Comparison of ENCODE assay signal across 1 cellular context in genomic region chr2:260507-261161, GRCh38.
TF ChIP-seq lines count a peak whose summit lies in the region.

No MANE protein-coding gene starts in this region.

TF ChIP-seq in HepG2, 621 proteins besides CTCF, POLR2A, EP300 and RAD21 (continued from another document and continues in another):
- TF ChIP-seq ATAD3A (CRISPR knock-in tag; IDR thresholded peaks at IDR 0.05): no peak
- TF ChIP-seq SNAI1 (CRISPR knock-in tag; IDR thresholded peaks at IDR 0.05; ENCODE audit: borderline replicate concordance): peak; percentile 83; the same call in 1 of the 2 replicates
- no peak; the same call in 1 of the 2 replicates for TF ChIP-seq ZNF790 (CRISPR knock-in tag; IDR thresholded peaks at IDR 0.05; ENCODE audit: borderline replicate concordance)
- no peak for TF ChIP-seq TIGD3 (CRISPR knock-in tag; IDR thresholded peaks at IDR 0.05; ENCODE audit: borderline replicate concordance)
- TF ChIP-seq ZNF557 (CRISPR knock-in tag; IDR thresholded peaks at IDR 0.05): no peak
- TF ChIP-seq SSRP1 (CRISPR knock-in tag; IDR thresholded peaks at IDR 0.05): peak; percentile 78; the same call in 1 of the 2 replicates
- peak; percentile 90 for TF ChIP-seq RFX5 (IDR thresholded peaks at IDR 0.05; ENCODE audit: low read depth, low read length)
- TF ChIP-seq KMT2A (CRISPR knock-in tag; IDR thresholded peaks at IDR 0.05): peak; percentile 95
- TF ChIP-seq CSRNP2 (CRISPR knock-in tag; conservative IDR thresholded peaks at IDR 0.05; ENCODE audit: low read depth): no peak
- TF ChIP-seq ARID4A (CRISPR knock-in tag; IDR thresholded peaks at IDR 0.05; ENCODE audit: borderline replicate concordance): peak; percentile 93; the same call in 1 of the 2 replicates
- peak; percentile 100 for TF ChIP-seq RXRB (CRISPR knock-in tag; IDR thresholded peaks at IDR 0.05; ENCODE audit: borderline replicate concordance)
- TF ChIP-seq, protein P1, sequence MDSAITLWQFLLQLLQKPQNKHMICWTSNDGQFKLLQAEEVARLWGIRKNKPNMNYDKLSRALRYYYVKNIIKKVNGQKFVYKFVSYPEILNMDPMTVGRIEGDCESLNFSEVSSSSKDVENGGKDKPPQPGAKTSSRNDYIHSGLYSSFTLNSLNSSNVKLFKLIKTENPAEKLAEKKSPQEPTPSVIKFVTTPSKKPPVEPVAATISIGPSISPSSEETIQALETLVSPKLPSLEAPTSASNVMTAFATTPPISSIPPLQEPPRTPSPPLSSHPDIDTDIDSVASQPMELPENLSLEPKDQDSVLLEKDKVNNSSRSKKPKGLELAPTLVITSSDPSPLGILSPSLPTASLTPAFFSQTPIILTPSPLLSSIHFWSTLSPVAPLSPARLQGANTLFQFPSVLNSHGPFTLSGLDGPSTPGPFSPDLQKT (CRISPR knock-in tag; IDR thresholded peaks at IDR 0.05; ENCODE audit: borderline replicate concordance): no peak
- peak; percentile 76; the same call in 1 of the 2 replicates for TF ChIP-seq ZFP36L2 (CRISPR knock-in tag; IDR thresholded peaks at IDR 0.05)
- TF ChIP-seq ZNF709 (CRISPR knock-in tag; IDR thresholded peaks at IDR 0.05): peak; percentile 93; the same call in 1 of the 2 replicates
- TF ChIP-seq ZBTB7A (CRISPR knock-in tag; IDR thresholded peaks at IDR 0.05): peak; percentile 89; the same call in 1 of the 2 replicates
- no peak for TF ChIP-seq ZKSCAN1 (IDR thresholded peaks at IDR 0.05; ENCODE audit: low read length)
- TF ChIP-seq ZNF782 (CRISPR knock-in tag; IDR thresholded peaks at IDR 0.05; ENCODE audit: borderline replicate concordance): no peak
- TF ChIP-seq SMC3 (IDR thresholded peaks at IDR 0.05; ENCODE audit: low read length): peak; percentile 82
- TF ChIP-seq SETDB1 (CRISPR knock-in tag; IDR thresholded peaks at IDR 0.05; ENCODE audit: borderline replicate concordance): no peak
- TF ChIP-seq ZNF383 (CRISPR knock-in tag; IDR thresholded peaks at IDR 0.05; ENCODE audit: borderline replicate concordance): no peak
- 0 out of 2 replicates have a peak, but pooled peaks have one; percentile 25 for TF ChIP-seq ZNF776 (CRISPR knock-in tag; IDR thresholded peaks at IDR 0.05)
- peak; percentile 98 for TF ChIP-seq CREM (IDR thresholded peaks at IDR 0.05)
- no peak for TF ChIP-seq CREM (CRISPR knock-in tag; IDR thresholded peaks at IDR 0.05)
- no peak for TF ChIP-seq ZNF576 (CRISPR knock-in tag; IDR thresholded peaks at IDR 0.05)
- peak; percentile 73 for TF ChIP-seq MNT (IDR thresholded peaks at IDR 0.05)
- peak; percentile 96 for TF ChIP-seq KDM2A (CRISPR knock-in tag; IDR thresholded peaks at IDR 0.05; ENCODE audit: borderline replicate concordance, low read depth)
- no peak for TF ChIP-seq ZNF839 (CRISPR knock-in tag; IDR thresholded peaks at IDR 0.05; ENCODE audit: borderline replicate concordance)
- TF ChIP-seq MYNN (CRISPR knock-in tag; IDR thresholded peaks at IDR 0.05; ENCODE audit: low read depth): 0 out of 2 replicates have a peak, but pooled peaks have one; percentile 83
- peak; percentile 100 for TF ChIP-seq FOXA3 (CRISPR knock-in tag; IDR thresholded peaks at IDR 0.05)
- TF ChIP-seq ZNF10 (CRISPR knock-in tag; IDR thresholded peaks at IDR 0.05; ENCODE audit: borderline replicate concordance, low read depth): no peak
- TF ChIP-seq ZNF292 (CRISPR knock-in tag; IDR thresholded peaks at IDR 0.05; ENCODE audit: borderline replicate concordance, low read depth): peak; percentile 99
- TF ChIP-seq ZNF136 (CRISPR knock-in tag; IDR thresholded peaks at IDR 0.05; ENCODE audit: low read depth): peak; percentile 95
- TF ChIP-seq CENPT (CRISPR knock-in tag; IDR thresholded peaks at IDR 0.05; ENCODE audit: low read depth): no peak
- peak; percentile 99 for TF ChIP-seq TBX2 (CRISPR knock-in tag; IDR thresholded peaks at IDR 0.05; ENCODE audit: borderline replicate concordance)
- TF ChIP-seq SP2 (CRISPR knock-in tag; IDR thresholded peaks at IDR 0.05): no peak
- peak; percentile 70 for TF ChIP-seq ATF7 (IDR thresholded peaks at IDR 0.05)
- peak; percentile 96 for TF ChIP-seq ATF7 (CRISPR knock-in tag; IDR thresholded peaks at IDR 0.05)
- peak; percentile 100 for TF ChIP-seq NR2F2 (IDR thresholded peaks at IDR 0.05; ENCODE audit: borderline replicate concordance, low read depth)
- peak; percentile 100 for TF ChIP-seq DPF2 (CRISPR knock-in tag; IDR thresholded peaks at IDR 0.05; ENCODE audit: borderline replicate concordance, low read depth)
- TF ChIP-seq ZNF629 (CRISPR knock-in tag; conservative IDR thresholded peaks at IDR 0.05): peak; percentile 48; the same call in 1 of the 2 replicates
- peak; percentile 99 for TF ChIP-seq KDM4B (CRISPR knock-in tag; IDR thresholded peaks at IDR 0.05)
- TF ChIP-seq CREB1 (IDR thresholded peaks at IDR 0.05): peak; percentile 81
- TF ChIP-seq CREB1 (CRISPR knock-in tag; IDR thresholded peaks at IDR 0.05): peak; percentile 85
- TF ChIP-seq, protein P2, sequence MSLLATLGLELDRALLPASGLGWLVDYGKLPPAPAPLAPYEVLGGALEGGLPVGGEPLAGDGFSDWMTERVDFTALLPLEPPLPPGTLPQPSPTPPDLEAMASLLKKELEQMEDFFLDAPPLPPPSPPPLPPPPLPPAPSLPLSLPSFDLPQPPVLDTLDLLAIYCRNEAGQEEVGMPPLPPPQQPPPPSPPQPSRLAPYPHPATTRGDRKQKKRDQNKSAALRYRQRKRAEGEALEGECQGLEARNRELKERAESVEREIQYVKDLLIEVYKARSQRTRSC (CRISPR knock-in tag; IDR thresholded peaks at IDR 0.05; ENCODE audit: low read depth): no peak
- TF ChIP-seq BRCA1 (CRISPR knock-in tag; IDR thresholded peaks at IDR 0.05): peak; percentile 59; the same call in 1 of the 2 replicates
- no peak for TF ChIP-seq MATR3 (CRISPR knock-in tag; IDR thresholded peaks at IDR 0.05)
- TF ChIP-seq, protein P3, sequence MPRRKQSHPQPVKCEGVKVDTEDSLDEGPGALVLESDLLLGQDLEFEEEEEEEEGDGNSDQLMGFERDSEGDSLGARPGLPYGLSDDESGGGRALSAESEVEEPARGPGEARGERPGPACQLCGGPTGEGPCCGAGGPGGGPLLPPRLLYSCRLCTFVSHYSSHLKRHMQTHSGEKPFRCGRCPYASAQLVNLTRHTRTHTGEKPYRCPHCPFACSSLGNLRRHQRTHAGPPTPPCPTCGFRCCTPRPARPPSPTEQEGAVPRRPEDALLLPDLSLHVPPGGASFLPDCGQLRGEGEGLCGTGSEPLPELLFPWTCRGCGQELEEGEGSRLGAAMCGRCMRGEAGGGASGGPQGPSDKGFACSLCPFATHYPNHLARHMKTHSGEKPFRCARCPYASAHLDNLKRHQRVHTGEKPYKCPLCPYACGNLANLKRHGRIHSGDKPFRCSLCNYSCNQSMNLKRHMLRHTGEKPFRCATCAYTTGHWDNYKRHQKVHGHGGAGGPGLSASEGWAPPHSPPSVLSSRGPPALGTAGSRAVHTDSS (CRISPR knock-in tag; conservative IDR thresholded peaks at IDR 0.05): no peak
- no peak for TF ChIP-seq ETS1 (CRISPR knock-in tag; IDR thresholded peaks at IDR 0.05)
- peak; percentile 66 for TF ChIP-seq SATB2 (CRISPR knock-in tag; IDR thresholded peaks at IDR 0.05)
- no peak for TF ChIP-seq DZIP1 (CRISPR knock-in tag; IDR thresholded peaks at IDR 0.05)
- TF ChIP-seq, protein P4, sequence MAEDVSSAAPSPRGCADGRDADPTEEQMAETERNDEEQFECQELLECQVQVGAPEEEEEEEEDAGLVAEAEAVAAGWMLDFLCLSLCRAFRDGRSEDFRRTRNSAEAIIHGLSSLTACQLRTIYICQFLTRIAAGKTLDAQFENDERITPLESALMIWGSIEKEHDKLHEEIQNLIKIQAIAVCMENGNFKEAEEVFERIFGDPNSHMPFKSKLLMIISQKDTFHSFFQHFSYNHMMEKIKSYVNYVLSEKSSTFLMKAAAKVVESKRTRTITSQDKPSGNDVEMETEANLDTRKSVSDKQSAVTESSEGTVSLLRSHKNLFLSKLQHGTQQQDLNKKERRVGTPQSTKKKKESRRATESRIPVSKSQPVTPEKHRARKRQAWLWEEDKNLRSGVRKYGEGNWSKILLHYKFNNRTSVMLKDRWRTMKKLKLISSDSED (CRISPR knock-in tag; IDR thresholded peaks at IDR 0.05): no peak
